In the genomic region with DNA sequence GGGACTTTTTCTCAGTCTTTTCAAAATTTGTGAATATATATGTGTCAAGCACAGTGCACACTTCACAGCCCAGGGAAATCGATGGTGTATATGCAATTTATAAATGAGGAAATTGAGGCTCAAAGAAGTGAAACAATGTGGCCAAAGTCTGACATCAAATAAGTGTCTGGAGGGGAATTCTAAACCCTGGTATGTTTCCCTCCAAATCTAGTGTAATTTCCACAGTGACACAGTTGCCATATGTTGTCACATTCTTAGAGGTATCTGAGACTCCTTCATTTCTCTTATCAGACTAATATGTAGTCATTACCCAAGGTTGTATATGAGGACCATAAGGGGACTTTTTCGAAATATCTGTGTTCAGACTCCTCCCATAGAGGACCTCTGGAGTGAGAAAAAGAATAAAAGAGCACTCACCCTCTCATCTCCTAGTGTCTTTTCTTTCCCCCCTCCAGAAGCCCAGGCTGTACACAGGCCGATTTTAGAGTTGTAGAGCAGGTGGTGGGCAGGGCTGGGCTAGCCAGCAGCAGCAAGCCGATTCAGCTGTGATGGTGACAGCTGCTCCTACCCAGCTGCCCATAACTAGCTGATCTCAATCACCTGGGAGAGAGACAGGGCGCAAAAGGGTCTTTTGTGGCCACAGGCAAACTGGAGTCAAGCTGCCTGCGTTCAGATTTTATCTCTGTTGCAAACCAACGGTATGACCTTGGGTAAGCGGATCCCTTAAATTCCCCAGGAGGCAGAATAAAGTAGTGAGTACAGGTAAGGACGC, we compare ENCODE assay signal across 12 cellular contexts. TPM values are rescaled to one million over a fixed set of nuclear protein-coding genes. Genes with fewer than 3 reads are reported as not detected.
A peak's percentile ranks its signal among the peaks of the same experiment; 100 is the strongest.
DNase-seq lines count a peak whose midpoint lies in the region; ATAC-seq and TF ChIP-seq lines count a peak whose summit lies in the region.
"Had no signal": no experiment of that assay in that cellular context is flagged by ENCODE, and none has a peak within 500 bp of the region (broad histone marks: within the 10 kb centered on the region; RNA-seq: fewer than 3 reads in every experiment).

No MANE protein-coding gene starts in this region.

- ATAC-seq in GM18868 (IDR thresholded peaks at IDR 0.05; ENCODE audit: unreplicated experiment) (peak; percentile 79), GM19351 (IDR thresholded peaks at IDR 0.05; ENCODE audit: unreplicated experiment) (no peak)
- ATAC-seq: mucosa of descending colon had no signal

- in situ Hi-C loops in ACHN (cut with HindIII; ENCODE audit: low pct_ligation_motif_present, low pct_unique_long_range_greater_than_20kb, low sequenced_read_pairs): no loop called here

- H3K27ac Mint-ChIP-seq in neural crest cell (ENCODE audit: unreplicated experiment): peak overlapping the region; percentile 20
- H3K27ac Mint-ChIP-seq: activated naive CD4-positive, alpha-beta T cell treated with anti-CD3 and anti-CD28 coated beads for 36 hours; HFFc6 had no signal

- peaks cover 14% of the 10 kb centered on the region for H3K4me1 Mint-ChIP-seq in neural crest cell

- no peaks in the 10 kb centered on the region for H3K27me3 Mint-ChIP-seq in neural crest cell (ENCODE audit: low read depth)

- TF ChIP-seq CTCF in neural crest cell (conservative IDR thresholded peaks at IDR 0.05): no peak

- no peak overlapping the region for H3K4me3 Mint-ChIP-seq in neural crest cell
- H3K4me3 Mint-ChIP-seq: activated naive CD4-positive, alpha-beta T cell treated with anti-CD3 and anti-CD28 coated beads for 36 hours; HFFc6 had no signal

- H3K36me3 Mint-ChIP-seq in neural crest cell (ENCODE audit: low read depth): peaks cover 15% of the 10 kb centered on the region

- peaks cover 11% of the 10 kb centered on the region for H3K9me3 Mint-ChIP-seq in neural crest cell
- H3K9me3 Mint-ChIP-seq: activated naive CD4-positive, alpha-beta T cell treated with anti-CD3 and anti-CD28 coated beads for 36 hours; HFFc6 had no signal

- DNase-seq in NCI-H1694 treated with DMSO at 0.1 percent for 48 hours (lab: John Stamatoyannopoulos, UW) (peak; percentile 87), SK-N-DZ (ENCODE audit: low spot score) (peak; percentile 70), neural crest cell (ENCODE audit: low read depth, low spot score) (no peak), ACHN (no peak), cerebellar nuclear complex (lab: John Stamatoyannopoulos, UW) (no peak), activated T-cell treated with anti-CD3 and anti-CD28 coated beads for 4 hours (no peak)
- DNase-seq: activated naive CD4-positive, alpha-beta T cell treated with anti-CD3 and anti-CD28 coated beads for 36 hours; HFFc6; mucosa of descending colon; NCI-H2081 had no signal

RNA-seq across cellular contexts. Expression of a gene that starts 55.1 kb away (rescaled TPM):
- polyA plus RNA-seq in SK-N-DZ (2014; cell fraction: cytosol; rRNA removed): 10.5 and 13.2 TPM in 2 replicates
- 14.5 and 21.2 TPM in 2 replicates for polyA plus RNA-seq in SK-N-DZ (2014; cell fraction: nucleus; rRNA removed)
- 16.7 TPM in 2 replicates for total RNA-seq in neural crest cell

Comparison
In these comparisons a context has a peak if more than half of its experiments do, and no peak if none do; other contexts are left out.
1. DNase-seq: peak in NCI-H1694 treated with DMSO at 0.1 percent for 48 hours (single experiment) and SK-N-DZ (single experiment); none in neural crest cell (single experiment), ACHN (single experiment), cerebellar nuclear complex (0 of 2) and activated T-cell treated with anti-CD3 and anti-CD28 coated beads for 4 hours (single experiment).